Comparison of ENCODE assay signal across 26 cellular contexts in the genomic region with DNA sequence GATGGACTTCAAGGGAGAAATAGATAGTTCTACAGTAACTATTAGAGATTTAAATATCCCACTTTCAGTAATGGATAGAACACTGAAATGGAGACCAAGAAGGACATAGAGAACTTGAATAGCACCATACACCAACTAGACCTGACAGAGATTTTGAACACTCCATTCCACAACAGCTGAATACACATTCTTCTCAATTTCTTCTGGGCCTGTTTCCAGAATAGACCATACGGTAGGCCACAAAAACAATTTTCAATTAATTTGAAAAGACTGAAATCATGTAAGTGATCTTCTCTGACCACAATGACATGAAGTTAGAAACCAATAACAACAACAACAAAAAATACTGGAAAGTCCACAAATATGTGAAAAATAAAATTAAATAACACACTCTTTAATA.
"Had no signal": no experiment of that assay in that cellular context is flagged by ENCODE, and none has a peak within 500 bp of the region (broad histone marks: within the 10 kb centered on the region; RNA-seq: fewer than 3 reads in every experiment).

No MANE protein-coding gene starts in this region.

- ATAC-seq: activated CD8-positive, alpha-beta memory T cell treated with anti-CD3 and anti-CD28 coated beads, Interleukin-2, amount 10 ng/mL, durations not matched to agents 7 days and 5 days; activated CD8-positive, alpha-beta T cell treated with anti-CD3 and anti-CD28 coated beads, Interleukin-2, amount 10 ng/mL, durations not matched to agents 7 days and 5 days; activated naive CD4-positive, alpha-beta T cell treated with anti-CD3 and anti-CD28 coated beads, Interleukin-2, amount 50 U/mL, for 72 hours; body of pancreas; heart right ventricle; left cardiac atrium; left ventricle myocardium superior; naive thymus-derived CD4-positive, alpha-beta T cell; right lobe of liver; stimulated activated naive CD8-positive, alpha-beta T cell treated with anti-CD3 and anti-CD28 coated beads, Interleukin-15, amount 100 ng/mL, for 72 hours; WTC11 had no signal

- H3K4me3 Mint-ChIP-seq: activated CD8-positive, alpha-beta memory T cell treated with anti-CD3 and anti-CD28 coated beads, Interleukin-2, amount 10 ng/mL, durations not matched to agents 7 days and 5 days; activated CD8-positive, alpha-beta T cell treated with anti-CD3 and anti-CD28 coated beads, Interleukin-2, amount 10 ng/mL, durations not matched to agents 7 days and 5 days; naive thymus-derived CD4-positive, alpha-beta T cell; stimulated activated naive CD8-positive, alpha-beta T cell treated with anti-CD3 and anti-CD28 coated beads, Interleukin-15, amount 100 ng/mL, for 72 hours; WTC11 had no signal

- H3K36me3 Mint-ChIP-seq: activated CD8-positive, alpha-beta memory T cell treated with anti-CD3 and anti-CD28 coated beads, Interleukin-2, amount 10 ng/mL, durations not matched to agents 7 days and 5 days; naive thymus-derived CD4-positive, alpha-beta T cell; WTC11 had no signal

- H3K27me3 Mint-ChIP-seq: activated CD8-positive, alpha-beta memory T cell treated with anti-CD3 and anti-CD28 coated beads, Interleukin-2, amount 10 ng/mL, durations not matched to agents 7 days and 5 days; naive thymus-derived CD4-positive, alpha-beta T cell; progenitor cell of endocrine pancreas; stimulated activated naive CD8-positive, alpha-beta T cell treated with anti-CD3 and anti-CD28 coated beads, Interleukin-15, amount 100 ng/mL, for 72 hours had no signal

- H3K4me1 Mint-ChIP-seq: activated CD8-positive, alpha-beta memory T cell treated with anti-CD3 and anti-CD28 coated beads, Interleukin-2, amount 10 ng/mL, durations not matched to agents 7 days and 5 days; naive thymus-derived CD4-positive, alpha-beta T cell; stimulated activated naive CD8-positive, alpha-beta T cell treated with anti-CD3 and anti-CD28 coated beads, Interleukin-15, amount 100 ng/mL, for 72 hours had no signal

- DNase-seq: activated CD4-positive, alpha-beta T cell treated with anti-CD3 and anti-CD28 coated beads, Interleukin-2, amount 50 U/mL, for 1 hour; activated CD8-positive, alpha-beta memory T cell treated with anti-CD3 and anti-CD28 coated beads, Interleukin-2, amount 10 ng/mL, durations not matched to agents 7 days and 5 days; activated CD8-positive, alpha-beta T cell treated with anti-CD3 and anti-CD28 coated beads, Interleukin-2, amount 10 ng/mL, durations not matched to agents 7 days and 5 days; activated naive CD4-positive, alpha-beta T cell; activated T-cell treated with anti-CD3 and anti-CD28 coated beads, Interleukin-2, amount 50 U/mL, for 48 hours; anterior cingulate cortex; body of pancreas; effector CD8-positive, alpha-beta T cell; esophagus squamous epithelium; foreskin melanocyte; heart right ventricle; islet precursor cell; left cardiac atrium; left ventricle myocardium superior; naive thymus-derived CD4-positive, alpha-beta T cell; ovary; right lobe of liver; stimulated activated CD4-positive, alpha-beta T cell treated with anti-CD3 and anti-CD28 coated beads, Interleukin-12 subunit alpha, Interleukin-12 subunit beta, amount 100 ng/mL, for 4 hours; stimulated activated CD4-positive, alpha-beta T cell treated with anti-CD3 and anti-CD28 coated beads, Interleukin-4, amount 100 ng/mL, for 1 hour; stimulated activated naive CD8-positive, alpha-beta T cell treated with anti-CD3 and anti-CD28 coated beads, Interleukin-15, amount 100 ng/mL, for 72 hours; substantia nigra; T-helper 2 cell; upper lobe of left lung had no signal

- H3K27ac Mint-ChIP-seq: activated CD8-positive, alpha-beta memory T cell treated with anti-CD3 and anti-CD28 coated beads, Interleukin-2, amount 10 ng/mL, durations not matched to agents 7 days and 5 days; activated CD8-positive, alpha-beta T cell treated with anti-CD3 and anti-CD28 coated beads, Interleukin-2, amount 10 ng/mL, durations not matched to agents 7 days and 5 days; activated naive CD4-positive, alpha-beta T cell treated with anti-CD3 and anti-CD28 coated beads, Interleukin-2, amount 50 U/mL, for 72 hours; naive thymus-derived CD4-positive, alpha-beta T cell; progenitor cell of endocrine pancreas; stimulated activated naive CD8-positive, alpha-beta T cell treated with anti-CD3 and anti-CD28 coated beads, Interleukin-15, amount 100 ng/mL, for 72 hours; WTC11 had no signal
